In the genomic region with DNA sequence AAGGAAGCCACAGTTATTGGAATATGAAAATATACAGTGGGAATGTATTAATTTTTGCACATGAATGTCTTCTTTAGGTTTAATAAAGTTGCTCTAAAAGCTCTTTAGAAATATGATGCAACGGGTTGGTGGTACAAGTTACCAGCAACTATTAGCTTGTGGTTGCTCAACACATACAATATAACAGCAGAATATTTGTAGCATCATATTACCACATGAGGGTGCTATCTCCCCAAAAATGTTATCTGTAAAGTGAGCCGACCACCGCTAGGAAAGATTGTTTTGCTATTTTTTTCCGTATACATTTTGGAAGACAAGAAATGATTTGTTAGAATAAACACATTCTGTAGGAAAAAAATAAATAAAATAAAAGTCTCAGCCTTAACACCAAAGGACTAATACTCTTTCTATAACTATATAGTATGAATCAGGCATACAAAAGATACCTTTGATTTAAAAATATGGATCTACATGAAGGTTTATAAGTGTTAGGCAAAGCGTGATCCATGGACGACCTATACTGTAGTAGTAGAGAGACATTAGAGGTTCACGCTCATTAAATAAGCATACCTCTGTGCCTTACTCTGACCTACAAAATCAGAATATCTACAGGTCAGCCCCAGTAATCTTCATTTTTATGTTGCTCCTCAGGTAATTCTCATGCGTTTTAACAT, we compare ENCODE assay signal across 8 cellular contexts.
DNase-seq lines count a peak whose midpoint lies in the region; ATAC-seq and TF ChIP-seq lines count a peak whose summit lies in the region.

No MANE protein-coding gene starts in this region.

- ATAC-seq in GM18511 (IDR thresholded peaks at IDR 0.05; ENCODE audit: unreplicated experiment), result peak; percentile 81

- H3K27me3 Mint-ChIP-seq in endodermal cell (ENCODE audit: insufficient read depth), result peaks cover 3% of the 10 kb centered on the region
- H3K27me3 Mint-ChIP-seq in neural progenitor cell (ENCODE audit: insufficient read depth, low read depth), result peaks cover 2% of the 10 kb centered on the region

- no peak overlapping the region for H3K9ac ChIP-seq in endodermal cell (ENCODE audit: extremely low read depth, low read length, poor library complexity, severe bottlenecking)
- H3K9ac ChIP-seq in neural progenitor cell, result no peak overlapping the region

- H4K20me1 ChIP-seq in neural progenitor cell (ENCODE audit: low read depth), result no peaks in the 10 kb centered on the region

- H3K27ac Mint-ChIP-seq in endodermal cell (no peak overlapping the region), neural progenitor cell (no peak overlapping the region)

- no peaks in the 10 kb centered on the region for H3F3A ChIP-seq in neural progenitor cell (ENCODE audit: low read depth)

- no peak overlapping the region for H3K4me2 ChIP-seq in neural progenitor cell

- H3K9me3 ChIP-seq in endodermal cell (ENCODE audit: control insufficient read depth, low read length) (no peaks in the 10 kb centered on the region), neural progenitor cell (ENCODE audit: low read depth) (no peaks in the 10 kb centered on the region)

- peaks cover 5% of the 10 kb centered on the region for H3K4me1 ChIP-seq in endodermal cell (ENCODE audit: control insufficient read depth, insufficient read depth, low read length)
- no peaks in the 10 kb centered on the region for H3K4me1 ChIP-seq in neural progenitor cell

- H3K79me2 ChIP-seq in neural progenitor cell (ENCODE audit: low read depth), result no peaks in the 10 kb centered on the region

- H3K27ac ChIP-seq in HL-60 (replicated peaks) (peak overlapping the region; percentile 29; the same call in 1 of the 2 replicates), endodermal cell (ENCODE audit: low read depth, low read length) (no peak overlapping the region), neural progenitor cell (no peak overlapping the region)

- H3K36me3 Mint-ChIP-seq in endodermal cell (ENCODE audit: low read depth) (no peaks in the 10 kb centered on the region), neural progenitor cell (no peaks in the 10 kb centered on the region)

- no peaks in the 10 kb centered on the region for H3K27me3 ChIP-seq in HL-60 (ENCODE audit: insufficient read depth, poor library complexity, severe bottlenecking)
- peaks cover 6% of the 10 kb centered on the region for H3K27me3 ChIP-seq in endodermal cell (ENCODE audit: control insufficient read depth, insufficient read depth, low read length, poor library complexity, severe bottlenecking)
- no peaks in the 10 kb centered on the region for H3K27me3 ChIP-seq in neural progenitor cell

- peak; percentile 38 for TF ChIP-seq CTCF in HL-60 (IDR thresholded peaks at IDR 0.05; ENCODE audit: insufficient read depth, low read length)
- TF ChIP-seq CTCF in endodermal cell (conservative IDR thresholded peaks at IDR 0.05), result peak; percentile 82
- peak; percentile 75 for TF ChIP-seq CTCF in neural progenitor cell (IDR thresholded peaks at IDR 0.05)

- no peak overlapping the region for H2AFZ ChIP-seq in neural progenitor cell (replicated peaks)

- WGBS in endodermal cell (ENCODE audit: insufficient coverage in 1 of 2, insufficient read length in 1 of 2), 2 experiments, result 40 to 54% methylated on average over 1 to 8 of the region's 8 CpGs

- H3K4me3 Mint-ChIP-seq in endodermal cell (no peak overlapping the region), neural progenitor cell (no peak overlapping the region)

- H3K4me1 Mint-ChIP-seq in endodermal cell (peaks cover 6% of the 10 kb centered on the region), neural progenitor cell (no peaks in the 10 kb centered on the region)

- H3K9me3 Mint-ChIP-seq in endodermal cell (no peaks in the 10 kb centered on the region), neural progenitor cell (no peaks in the 10 kb centered on the region)

- H3K36me3 ChIP-seq in endodermal cell (ENCODE audit: control insufficient read depth, insufficient read depth, low read length) (no peaks in the 10 kb centered on the region), neural progenitor cell (no peaks in the 10 kb centered on the region)

- H3K4me3 ChIP-seq in HL-60 (replicated peaks; ENCODE audit: insufficient read depth, low read length) (no peak overlapping the region), endodermal cell (ENCODE audit: low read length) (no peak overlapping the region), neural progenitor cell (no peak overlapping the region)

- DNase-seq in AG08396 (ENCODE audit: low spot score), result peak; percentile 10
- DNase-seq in HL-60 (ENCODE audit: low read depth in 1 of 2, low spot score in 1 of 2), result peak; percentile 29 to 31
- peak; percentile 3 for DNase-seq in NOMO-1 treated with dmso at 0.1 percent for 144 hours (lab: John Stamatoyannopoulos, UW; ENCODE audit: unreplicated experiment)
- DNase-seq in endodermal cell, result no peak
- peak; percentile 58 for DNase-seq in neural progenitor cell (ENCODE audit: low spot score)
- no peak for DNase-seq in HK-2 (ENCODE audit: unreplicated experiment)
- DNase-seq in ureter (ENCODE audit: low spot score), result no peak

Comparison
In these comparisons a context has a peak if more than half of its experiments do, and no peak if none do; other contexts are left out.
1. DNase-seq: peak in AG08396 (single experiment), HL-60 (2 of 2), NOMO-1 treated with dmso at 0.1 percent for 144 hours (single experiment) and neural progenitor cell (single experiment); none in endodermal cell (single experiment), HK-2 (single experiment) and ureter (single experiment).
2. Peak in every context shown above with its lines, with median percentiles within 50 percentile points of each other: CTCF ChIP-seq.